Comparison of ENCODE assay signal across 8 cellular contexts in genomic region chr10:21517134-21517982, GRCh38. TPM values are rescaled to one million over a fixed set of nuclear protein-coding genes. Genes with fewer than 3 reads are reported as not detected.
DNase-seq lines count a peak whose midpoint lies in the region; ATAC-seq and TF ChIP-seq lines count a peak whose summit lies in the region.

No MANE protein-coding gene starts in this region.

- CTCF ChIA-PET in HEK293 (lab: Yijun Ruan, JAX) = interaction anchor here (0.9 kb wide), 1 partner anchor 217 kb away, joined by 3 read pairs; no protein-coding TSS in a partner anchor

- H3K9me3 ChIP-seq in HEK293 (ENCODE audit: control insufficient read depth, insufficient read depth, low read depth, low read length) = no peaks in the 10 kb centered on the region

- no peak for DNase-seq in activated naive CD4-positive, alpha-beta T cell treated with anti-CD3 and anti-CD28 coated beads, Interleukin-2, amount 50 U/mL, for 16 hours
- DNase-seq in NAMALWA (ENCODE audit: low spot score) = peak; percentile 66
- peak; percentile 54 for DNase-seq in activated naive CD8-positive, alpha-beta T cell treated with anti-CD3 and anti-CD28 coated beads, Interleukin-2, amount 10 ng/mL, durations not matched to agents 7 days and 5 days
- peak; percentile 82 for DNase-seq in left ventricle myocardium superior
- DNase-seq in posterior vena cava (ENCODE audit: low spot score) = peak; percentile 84
- no peak for DNase-seq in SKM-1 (lab: John Stamatoyannopoulos, UW; ENCODE audit: unreplicated experiment)

- peak overlapping the region; percentile 59 for H3K27ac Mint-ChIP-seq in activated naive CD4-positive, alpha-beta T cell treated with anti-CD3 and anti-CD28 coated beads, Interleukin-2, amount 50 U/mL, for 24 hours
- H3K27ac Mint-ChIP-seq in activated naive CD8-positive, alpha-beta T cell treated with anti-CD3 and anti-CD28 coated beads, Interleukin-2, amount 10 ng/mL, durations not matched to agents 7 days and 5 days = no peak overlapping the region

- ATAC-seq in activated naive CD8-positive, alpha-beta T cell treated with anti-CD3 and anti-CD28 coated beads, Interleukin-2, amount 10 ng/mL, durations not matched to agents 7 days and 5 days (ENCODE audit: low read depth) = peak; percentile 31
- ATAC-seq in left ventricle myocardium superior = peak; percentile 78

- peak; percentile 60; the same call in 1 of the 2 replicates for TF ChIP-seq CTCF in HEK293 (tag by site-specific recombination; IDR thresholded peaks at IDR 0.05)

- peaks cover 38% of the 10 kb centered on the region for H3K4me1 Mint-ChIP-seq in activated naive CD4-positive, alpha-beta T cell treated with anti-CD3 and anti-CD28 coated beads, Interleukin-2, amount 50 U/mL, for 24 hours
- peaks cover 31% of the 10 kb centered on the region for H3K4me1 Mint-ChIP-seq in activated naive CD8-positive, alpha-beta T cell treated with anti-CD3 and anti-CD28 coated beads, Interleukin-2, amount 10 ng/mL, durations not matched to agents 7 days and 5 days

- H3K27me3 Mint-ChIP-seq in activated naive CD4-positive, alpha-beta T cell treated with anti-CD3 and anti-CD28 coated beads, Interleukin-2, amount 50 U/mL, for 24 hours = peaks cover 71% of the 10 kb centered on the region
- peaks cover 84% of the 10 kb centered on the region for H3K27me3 Mint-ChIP-seq in activated naive CD8-positive, alpha-beta T cell treated with anti-CD3 and anti-CD28 coated beads, Interleukin-2, amount 10 ng/mL, durations not matched to agents 7 days and 5 days

- peak overlapping the region; percentile 85 for H3K27ac ChIP-seq in HEK293 (ENCODE audit: extremely low read depth, low read depth, low read length)

- H3K9me3 Mint-ChIP-seq in activated naive CD4-positive, alpha-beta T cell treated with anti-CD3 and anti-CD28 coated beads, Interleukin-2, amount 50 U/mL, for 24 hours = no peaks in the 10 kb centered on the region
- H3K9me3 Mint-ChIP-seq in activated naive CD8-positive, alpha-beta T cell treated with anti-CD3 and anti-CD28 coated beads, Interleukin-2, amount 10 ng/mL, durations not matched to agents 7 days and 5 days = no peaks in the 10 kb centered on the region

- intact Hi-C loops in left ventricle myocardium superior (cut with micrococcal nuclease) = loop anchor here (10.0 kb wide), 1 partner anchor 443 kb away; no protein-coding TSS in a partner anchor
- intact Hi-C loops in posterior vena cava (cut with DNase I) = no loop called here

- H3K36me3 ChIP-seq in HEK293 (ENCODE audit: control insufficient read depth in 2 of 2, insufficient read depth in 1 of 2, low read length in 2 of 2) = no peaks in the 10 kb centered on the region

- H3K4me1 ChIP-seq in HEK293 (ENCODE audit: control insufficient read depth, insufficient read depth, low read length) = peaks cover 24% of the 10 kb centered on the region

- peak overlapping the region; percentile 65 for H3K4me3 ChIP-seq in HEK293 (ENCODE audit: low read depth, low read length)

- POLR2A ChIA-PET in HEK293 (lab: Yijun Ruan, JAX) = interaction anchor here (0.6 to 3.2 kb wide), 12 partner anchors 9 to 712 kb away, joined by 3 to 33 read pairs (median 6); partner anchors contain the start of genes MLLT10 and SKIDA1
- POLR2A ChIA-PET in activated naive CD8-positive, alpha-beta T cell treated with anti-CD3 and anti-CD28 coated beads, Interleukin-2, amount 10 ng/mL, durations not matched to agents 7 days and 5 days (lab: Charles Lee) = interaction anchor here (0.9 to 1.4 kb wide), 2 partner anchors 159 to 823 kb away, joined by 3 to 6 read pairs; no protein-coding TSS in a partner anchor

- peak overlapping the region; percentile 82 for H3K4me3 Mint-ChIP-seq in activated naive CD4-positive, alpha-beta T cell treated with anti-CD3 and anti-CD28 coated beads, Interleukin-2, amount 50 U/mL, for 24 hours
- H3K4me3 Mint-ChIP-seq in activated naive CD8-positive, alpha-beta T cell treated with anti-CD3 and anti-CD28 coated beads, Interleukin-2, amount 10 ng/mL, durations not matched to agents 7 days and 5 days = peak overlapping the region; percentile 87

- peaks cover 1% of the 10 kb centered on the region for H3K36me3 Mint-ChIP-seq in activated naive CD4-positive, alpha-beta T cell treated with anti-CD3 and anti-CD28 coated beads, Interleukin-2, amount 50 U/mL, for 24 hours
- H3K36me3 Mint-ChIP-seq in activated naive CD8-positive, alpha-beta T cell treated with anti-CD3 and anti-CD28 coated beads, Interleukin-2, amount 10 ng/mL, durations not matched to agents 7 days and 5 days = no peaks in the 10 kb centered on the region

TF ChIP-seq in HEK293, 187 proteins besides CTCF, POLR2A, EP300 and RAD21 (continues in another document):
- TF ChIP-seq SALL2 (tag by site-specific recombination; IDR thresholded peaks at IDR 0.05; ENCODE audit: borderline replicate concordance) (no peak), ZNF354C (tag by site-specific recombination; IDR thresholded peaks at IDR 0.05; ENCODE audit: borderline replicate concordance, low read depth) (no peak), ZNF560 (tag by site-specific recombination; IDR thresholded peaks at IDR 0.05; ENCODE audit: borderline replicate concordance) (no peak), ZNF23 (tag by site-specific recombination; IDR thresholded peaks at IDR 0.05; ENCODE audit: borderline replicate concordance) (no peak), ZNF645 (tag by site-specific recombination; IDR thresholded peaks at IDR 0.05) (no peak), ZNF629 (tag by site-specific recombination; IDR thresholded peaks at IDR 0.05) (peak; percentile 59), ZNF292 (tag by site-specific recombination; IDR thresholded peaks at IDR 0.05; ENCODE audit: borderline replicate concordance, low read depth) (no peak), BCL11A (tag by site-specific recombination; IDR thresholded peaks at IDR 0.05; ENCODE audit: low read depth) (no peak), GLIS2 (tag by site-specific recombination; IDR thresholded peaks at IDR 0.05) (peak; percentile 62; the same call in 1 of the 2 replicates), ZNF214 (tag by site-specific recombination; IDR thresholded peaks at IDR 0.05; ENCODE audit: borderline replicate concordance) (no peak), ZNF18 (tag by site-specific recombination; IDR thresholded peaks at IDR 0.05) (no peak), ZBTB8A (tag by site-specific recombination; IDR thresholded peaks at IDR 0.05) (peak; percentile 84), PBX3 (CRISPR knock-in tag; IDR thresholded peaks at IDR 0.05) (no peak), ZNF692 (tag by site-specific recombination; IDR thresholded peaks at IDR 0.05) (no peak)

RNA-seq across cellular contexts. Expression of gene SKIDA1, which starts 8.1 kb away (rescaled TPM):
- under 1 TPM; 0.09 to 0.58 TPM for total RNA-seq in activated naive CD8-positive, alpha-beta T cell treated with anti-CD3 and anti-CD28 coated beads, Interleukin-2, amount 10 ng/mL, durations not matched to agents 7 days and 5 days
- total RNA-seq in left ventricle myocardium superior (3.6 TPM), posterior vena cava (1 to 10 TPM in 1 of 2 donors, under 1 TPM in 1; 0.33 to 1.2 TPM)

RNA-seq across cellular contexts. Expression of gene MLLT10, which starts 16.7 kb away (rescaled TPM):
- total RNA-seq in activated naive CD8-positive, alpha-beta T cell treated with anti-CD3 and anti-CD28 coated beads, Interleukin-2, amount 10 ng/mL, durations not matched to agents 7 days and 5 days = 10 to 100 TPM; 50.0 to 58.0 TPM
- total RNA-seq in left ventricle myocardium superior (26.1 TPM), posterior vena cava (10 to 100 TPM; 31.5 to 34.0 TPM)

Comparison
In these comparisons a context has a peak if more than half of its experiments do, and no peak if none do; other contexts are left out.
1. DNase-seq: peak in NAMALWA (single experiment), activated naive CD8-positive, alpha-beta T cell treated with anti-CD3 and anti-CD28 coated beads, Interleukin-2, amount 10 ng/mL, durations not matched to agents 7 days and 5 days (single experiment), left ventricle myocardium superior (single experiment) and posterior vena cava (single experiment); none in activated naive CD4-positive, alpha-beta T cell treated with anti-CD3 and anti-CD28 coated beads, Interleukin-2, amount 50 U/mL, for 16 hours (single experiment) and SKM-1 (single experiment).